33 cellular contexts compared by ENCODE assay signal in the genomic region with DNA sequence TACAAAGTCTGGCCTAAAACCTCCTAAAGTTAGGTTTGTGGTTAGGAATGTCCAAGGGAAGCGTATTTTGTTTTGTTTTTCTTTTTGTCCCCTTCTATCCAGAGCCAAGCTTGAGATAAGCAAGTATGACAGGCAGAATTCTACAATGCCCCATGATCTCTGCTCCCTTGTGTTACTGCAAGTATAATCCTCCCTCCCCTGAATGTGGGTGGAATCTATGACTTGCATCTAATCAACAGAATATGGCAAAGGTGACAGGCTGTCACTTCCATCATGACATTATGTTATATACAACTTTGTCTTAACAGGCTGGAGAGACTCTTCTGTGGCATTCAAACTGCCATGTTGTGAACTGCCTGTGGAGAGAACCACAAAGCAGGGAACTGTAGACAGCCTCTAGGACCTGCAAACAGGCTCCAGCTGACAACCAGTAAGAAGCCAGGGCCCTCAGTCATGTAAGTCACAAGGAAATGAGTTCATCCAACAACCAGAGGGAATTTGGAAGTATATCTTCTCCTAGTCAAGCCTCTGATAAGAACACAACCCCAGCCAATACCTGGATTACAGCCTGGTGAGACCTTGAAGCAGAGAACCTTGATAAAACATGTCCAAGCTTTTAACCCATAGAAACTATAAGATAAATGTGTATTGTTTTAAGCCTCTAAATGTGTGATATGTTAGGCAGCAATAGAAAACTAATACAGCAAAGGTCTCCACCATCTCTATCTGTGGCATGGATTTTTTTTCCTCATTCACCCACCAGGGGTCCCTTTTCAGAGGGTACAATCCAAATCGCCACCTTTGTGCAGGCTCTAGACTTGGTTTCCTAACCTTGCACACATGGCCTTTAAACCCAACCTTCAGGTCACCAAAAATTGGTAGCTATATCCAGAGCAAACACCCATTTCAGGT. TPM values are rescaled to one million over a fixed set of nuclear protein-coding genes. Genes with fewer than 3 reads are reported as not detected.
DNase-seq lines count a peak whose midpoint lies in the region; ATAC-seq, FAIRE-seq and TF ChIP-seq lines count a peak whose summit lies in the region.
"Had no signal": no experiment of that assay in that cellular context is flagged by ENCODE, and none has a peak within 500 bp of the region (broad histone marks: within the 10 kb centered on the region; RNA-seq: fewer than 3 reads in every experiment).

No MANE protein-coding gene starts in this region.

- FAIRE-seq in pancreas (lab: Jason Lieb, UNC) = no peak
- FAIRE-seq: HTR-8/SVneo had no signal

- POLR2A ChIA-PET in PC-3 (lab: Charles Lee; ENCODE audit: unreplicated experiment) = no interaction called here

- no TSS peak for BruUV-seq in PC-3 (replicated peaks; lab: Mats Ljungman, UMichigan)

- H3K27me3 ChIP-seq in heart right ventricle = no peaks in the 10 kb centered on the region
- H3K27me3 ChIP-seq in pancreas = no peaks in the 10 kb centered on the region
- no peaks in the 10 kb centered on the region for H3K27me3 ChIP-seq in PC-3 (ENCODE audit: low read length)
- no peaks in the 10 kb centered on the region for H3K27me3 ChIP-seq in ovary
- H3K27me3 ChIP-seq: ascending aorta, BLaER1, sigmoid colon, thyroid gland had no signal

- no peaks in the 10 kb centered on the region for H3F3A ChIP-seq in PC-3 (ENCODE audit: low read length, unreplicated experiment)

- no peaks in the 10 kb centered on the region for H3K36me3 Mint-ChIP-seq in HFFc6 (ENCODE audit: low read depth)
- H3K36me3 Mint-ChIP-seq in chondrocyte (ENCODE audit: low read depth) = peaks cover 4% of the 10 kb centered on the region

- H3K4me3 Mint-ChIP-seq in HFFc6 (no peak overlapping the region), chondrocyte (ENCODE audit: unreplicated experiment) (no peak overlapping the region)
- H3K4me3 Mint-ChIP-seq: activated naive CD4-positive, alpha-beta T cell treated with anti-CD3 and anti-CD28 coated beads, Interleukin-2, amount 10 ng/mL, durations not matched to agents 7 days and 5 days; activated T-helper 1 cell treated with anti-CD3 and anti-CD28 coated beads, Interleukin-12 subunit alpha, Interleukin-12 subunit beta, Interleukin-2, Interleukin-4 antibody, amounts not matched to agents 30 ng/mL and 10 ng/mL and 1 ng/mL, durations not matched to agents 14 hours and 24 hours and 36 hours; nephron progenitor cell; stimulated activated naive CD8-positive, alpha-beta T cell treated with anti-CD3 and anti-CD28 coated beads, Interleukin-15, Interleukin-2, amounts not matched to agents 100 ng/mL and 50 ng/mL, for 24 hours had no signal

- H3K9me3 ChIP-seq in heart right ventricle (no peaks in the 10 kb centered on the region), pancreas (no peaks in the 10 kb centered on the region), PC-3 (ENCODE audit: low read length) (no peaks in the 10 kb centered on the region), ovary (no peaks in the 10 kb centered on the region)
- H3K9me3 ChIP-seq: ascending aorta, BLaER1, mucosa of descending colon, sigmoid colon, SK-N-SH, thyroid gland had no signal

- TF ChIP-seq CTCF in heart right ventricle (IDR thresholded peaks at IDR 0.05) (no peak), HFFc6 (IDR thresholded peaks at IDR 0.05) (peak; percentile 33; the same call in 1 of the 2 replicates), chondrocyte (IDR thresholded peaks at IDR 0.05) (peak; percentile 18), pancreas (IDR thresholded peaks at IDR 0.05) (no peak), PC-3 (conservative IDR thresholded peaks at IDR 0.05; ENCODE audit: low read depth, low read length) (no peak), ovary (IDR thresholded peaks at IDR 0.05) (no peak)

- H3K4me3 ChIP-seq in heart right ventricle = no peak overlapping the region
- H3K4me3 ChIP-seq in pancreas = no peak overlapping the region
- no peak overlapping the region for H3K4me3 ChIP-seq in PC-3 (ENCODE audit: low read length)
- no peak overlapping the region for H3K4me3 ChIP-seq in ovary
- H3K4me3 ChIP-seq: ascending aorta, BLaER1, mucosa of descending colon, sigmoid colon, thyroid gland had no signal

- CTCF ChIA-PET in PC-3 (lab: Charles Lee) = interaction anchor here (1.0 kb wide), 1 partner anchor 14 kb away, joined by 3 read pairs; no protein-coding TSS in a partner anchor

- TF ChIP-seq POLR2A in ovary (IDR thresholded peaks at IDR 0.05) = no peak

- H3K27me3 Mint-ChIP-seq in HFFc6 (ENCODE audit: insufficient read depth) (no peaks in the 10 kb centered on the region), chondrocyte (ENCODE audit: low read depth) (no peaks in the 10 kb centered on the region)
- H3K27me3 Mint-ChIP-seq: activated naive CD4-positive, alpha-beta T cell treated with anti-CD3 and anti-CD28 coated beads, Interleukin-2, amount 10 ng/mL, durations not matched to agents 7 days and 5 days; stimulated activated naive CD8-positive, alpha-beta T cell treated with anti-CD3 and anti-CD28 coated beads, Interleukin-15, Interleukin-2, amounts not matched to agents 100 ng/mL and 50 ng/mL, for 24 hours had no signal

- H3K9me3 Mint-ChIP-seq in HFFc6 = no peaks in the 10 kb centered on the region
- H3K9me3 Mint-ChIP-seq in chondrocyte (ENCODE audit: low read depth) = no peaks in the 10 kb centered on the region
- H3K9me3 Mint-ChIP-seq: activated naive CD4-positive, alpha-beta T cell treated with anti-CD3 and anti-CD28 coated beads, Interleukin-2, amount 10 ng/mL, durations not matched to agents 7 days and 5 days; activated T-helper 1 cell treated with anti-CD3 and anti-CD28 coated beads, Interleukin-12 subunit alpha, Interleukin-12 subunit beta, Interleukin-2, Interleukin-4 antibody, amounts not matched to agents 30 ng/mL and 10 ng/mL and 1 ng/mL, durations not matched to agents 14 hours and 24 hours and 36 hours; nephron progenitor cell; stimulated activated naive CD8-positive, alpha-beta T cell treated with anti-CD3 and anti-CD28 coated beads, Interleukin-15, Interleukin-2, amounts not matched to agents 100 ng/mL and 50 ng/mL, for 24 hours had no signal

- H3K4me1 ChIP-seq in heart right ventricle (peaks cover 0 to 37% (median 7%) of the 10 kb centered on the region in 9 donors), pancreas (peaks cover 0 to 13% (median 11%) of the 10 kb centered on the region in 3 donors), PC-3 (ENCODE audit: insufficient read depth, low read length) (no peaks in the 10 kb centered on the region; the same call in 1 of the 2 replicates), ovary (ENCODE audit: insufficient read depth) (no peaks in the 10 kb centered on the region)
- H3K4me1 ChIP-seq: ascending aorta, thyroid gland had no signal

- 72 to 83% methylated on average over 2 of the region's 2 CpGs for WGBS in heart right ventricle, 2 donors
- WGBS in pancreas, 2 donors = 73 to 87% methylated on average over 2 of the region's 2 CpGs
- WGBS in ovary, 3 donors = 86 to 91% (median 89%) methylated on average over 2 of the region's 2 CpGs

- H3K9ac ChIP-seq in PC-3 (ENCODE audit: low read length) = no peak overlapping the region
- H3K9ac ChIP-seq: BLaER1, SK-N-SH had no signal

- H3K79me2 ChIP-seq in PC-3 (ENCODE audit: low read length) = no peaks in the 10 kb centered on the region

- H3K27ac Mint-ChIP-seq in HFFc6 = no peak overlapping the region
- H3K27ac Mint-ChIP-seq in chondrocyte (ENCODE audit: unreplicated experiment) = no peak overlapping the region
- H3K27ac Mint-ChIP-seq: activated naive CD4-positive, alpha-beta T cell treated with anti-CD3 and anti-CD28 coated beads, Interleukin-2, amount 10 ng/mL, durations not matched to agents 7 days and 5 days; activated T-helper 1 cell treated with anti-CD3 and anti-CD28 coated beads, Interleukin-12 subunit alpha, Interleukin-12 subunit beta, Interleukin-2, Interleukin-4 antibody, amounts not matched to agents 30 ng/mL and 10 ng/mL and 1 ng/mL, durations not matched to agents 14 hours and 24 hours and 36 hours; nephron progenitor cell had no signal

- intact Hi-C loops in heart right ventricle (cut with DNase I) (no loop called here), Right ventricle myocardium superior (cut with DNase I) (no loop called here), pancreas (cut with DNase I) (no loop called here), PC-3 (cut with micrococcal nuclease) (no loop called here), ovary (cut with DNase I) (no loop called here)

- H3K9me2 ChIP-seq in PC-3 (replicated peaks; ENCODE audit: low read length) = no peaks in the 10 kb centered on the region
- H3K9me2 ChIP-seq: SK-N-SH had no signal

- H3K36me3 ChIP-seq in heart right ventricle (peaks cover 0 to 95% (median 21%) of the 10 kb centered on the region in 9 donors), pancreas (no peaks in the 10 kb centered on the region), PC-3 (ENCODE audit: low read depth, low read length) (peaks cover 15% of the 10 kb centered on the region), ovary (no peaks in the 10 kb centered on the region)

- H3K4me1 Mint-ChIP-seq in HFFc6 (ENCODE audit: low read depth) = peaks cover 5% of the 10 kb centered on the region
- peaks cover 4% of the 10 kb centered on the region for H3K4me1 Mint-ChIP-seq in chondrocyte (ENCODE audit: low read depth)
- H3K4me1 Mint-ChIP-seq: nephron progenitor cell had no signal

- H3K4me2 ChIP-seq in PC-3 (ENCODE audit: low read length) = no peak overlapping the region
- H3K4me2 ChIP-seq: BLaER1, SK-N-SH had no signal

- no peak overlapping the region for H2AFZ ChIP-seq in PC-3 (ENCODE audit: low read length)

- peak overlapping the region in 7 of 10 donors; percentile 16 to 68 (median 41) for H3K27ac ChIP-seq in heart right ventricle
- H3K27ac ChIP-seq in pancreas = peak overlapping the region in 1 of 4 donors; percentile 19
- H3K27ac ChIP-seq in PC-3 (ENCODE audit: low read length) = no peak overlapping the region
- H3K27ac ChIP-seq in ovary = no peak overlapping the region
- H3K27ac ChIP-seq: ascending aorta, BLaER1, epithelial cell of prostate, sigmoid colon, thyroid gland had no signal

- ATAC-seq in heart right ventricle (peak in 4 of 8 donors; percentile 24 to 58 (median 36)), Right ventricle myocardium superior (ENCODE audit: poor library complexity) (no peak), pancreas (peak; percentile 12 to 71 (median 53)), PC-3 (no peak)
- ATAC-seq: mucosa of descending colon had no signal

- DNase-seq in heart right ventricle (no peak), Right ventricle myocardium superior (no peak), HFFc6 (no peak), chondrocyte (ENCODE audit: low spot score) (no peak), pancreas (no peak), PC-3 (no peak), ovary (no peak)
- no peak for DNase-seq in stimulated activated CD4-positive, alpha-beta T cell treated with anti-CD3 and anti-CD28 coated beads, Interleukin-4, amount 100 ng/mL, for 24 hours
- DNase-seq: ACHN; activated CD4-positive, alpha-beta T cell treated with anti-CD3 and anti-CD28 coated beads for 4 hours; activated naive CD4-positive, alpha-beta T cell treated with anti-CD3 and anti-CD28 coated beads, Interleukin-2, amount 10 ng/mL, durations not matched to agents 7 days and 5 days; Calu3; central memory CD4-positive, alpha-beta T cell; EL; foreskin fibroblast; hippocampal formation; mucosa of descending colon; MV-4-11; NCI-H1694; NCI-H2171; nephron progenitor cell; RPMI8226; sigmoid colon; SK-N-SH; thyroid gland had no signal

- TF ChIP-seq EP300 in ovary (IDR thresholded peaks at IDR 0.05) = no peak

- H4K20me1 ChIP-seq in PC-3 (ENCODE audit: low read length) = no peaks in the 10 kb centered on the region
- H4K20me1 ChIP-seq: BLaER1 had no signal

RNA-seq across cellular contexts. Expression of gene C1orf162, which starts 5.7 kb away (rescaled TPM):
- total RNA-seq in heart right ventricle = 10 to 100 TPM in 3 of 10 donors, 1 to 10 TPM in 7; 1.5 to 23.8 (median 3.4) TPM
- polyA plus RNA-seq in heart right ventricle = 10 to 100 TPM; 11.6 to 21.6 TPM
- 5.6 TPM for total RNA-seq in Right ventricle myocardium superior
- total RNA-seq in HFFc6 (2021; fragmentation: NEBNext Ultra II Directional; extraction: Animal tissue kit (Norgen Biotek cat#: 25700)) = under 1 TPM in 2 of 6 experiments, not detected in 4; 0.33 to 0.52 TPM
- total RNA-seq in chondrocyte = 0.17 to 0.34 TPM in 2 of 3 replicates, not detected in the other
- 1 to 10 TPM; 1.4 to 9.0 (median 2.0) TPM for total RNA-seq in pancreas
- polyA plus RNA-seq in pancreas = 10 to 100 TPM in 1 of 2 donors, 1 to 10 TPM in 1; 9.0 to 14.6 TPM
- 1.4 TPM in 1 of 2 replicates, not detected in the other for total RNA-seq in PC-3 (2014; rRNA removed)
- total RNA-seq in ovary = 10 to 100 TPM in 4 of 7 donors, 1 to 10 TPM in 3; 5.4 to 20.0 (median 11.0) TPM
- 10 to 100 TPM in 1 of 2 donors, 1 to 10 TPM in 1; 8.6 to 41.8 TPM for polyA plus RNA-seq in ovary
- total RNA-seq: H4 had no signal

RNA-seq across cellular contexts. Expression of gene ATP5PB, which starts 18.8 kb away (rescaled TPM):
- 100 to 1,000 TPM; 566 to 899 (median 797) TPM for total RNA-seq in heart right ventricle
- polyA plus RNA-seq in heart right ventricle = 100 to 1,000 TPM; 146 to 661 TPM
- total RNA-seq in Right ventricle myocardium superior = 680 TPM
- total RNA-seq in HFFc6 (2021; fragmentation: NEBNext Ultra II Directional; extraction: Animal tissue kit (Norgen Biotek cat#: 25700)) = 100 to 1,000 TPM; 253 to 293 (median 285) TPM
- total RNA-seq in chondrocyte = 145 to 183 TPM (median 147 TPM) in 3 replicates
- total RNA-seq in pancreas = 100 to 1,000 TPM in 2 of 6 donors, 10 to 100 TPM in 4; 56.3 to 103 (median 89.2) TPM
- polyA plus RNA-seq in pancreas = 100 to 1,000 TPM in 1 of 2 donors, 10 to 100 TPM in 1; 71.5 to 138 TPM
- 448 and 612 TPM in 2 replicates for total RNA-seq in PC-3 (2014; rRNA removed)
- 100 to 1,000 TPM; 125 to 152 (median 136) TPM for total RNA-seq in ovary
- 100 to 1,000 TPM; 183 to 277 TPM for polyA plus RNA-seq in ovary

RNA-seq across cellular contexts. Expression of gene WDR77, which starts 19.0 kb away (rescaled TPM):
- total RNA-seq in heart right ventricle (10 to 100 TPM; 26.0 to 40.3 (median 35.3) TPM), Right ventricle myocardium superior (25.4 TPM), chondrocyte (19.2 to 25.9 TPM (median 19.5 TPM) in 3 replicates), pancreas (10 to 100 TPM in 2 of 6 donors, 1 to 10 TPM in 4; 4.8 to 13.9 (median 9.3) TPM), PC-3 (2014; rRNA removed) (62.1 and 67.9 TPM in 2 replicates), ovary (10 to 100 TPM; 14.5 to 68.4 (median 21.7) TPM)
- polyA plus RNA-seq in heart right ventricle (10 to 100 TPM; 21.4 to 55.8 TPM), pancreas (10 to 100 TPM; 10.6 to 15.2 TPM), ovary (10 to 100 TPM; 12.7 to 23.8 TPM)
- 10 to 100 TPM; 42.5 to 53.7 (median 47.7) TPM for total RNA-seq in HFFc6 (2021; fragmentation: NEBNext Ultra II Directional; extraction: Animal tissue kit (Norgen Biotek cat#: 25700))

RNA-seq across cellular contexts. Expression of gene ADORA3, which starts 35.4 kb away (rescaled TPM):
- 1 to 10 TPM in 5 of 10 donors, under 1 TPM in 3, not detected in 2; 0.17 to 4.7 (median 1.6) TPM for total RNA-seq in heart right ventricle
- polyA plus RNA-seq in heart right ventricle = 1 to 10 TPM; 1.9 TPM
- total RNA-seq in Right ventricle myocardium superior = 3.3 TPM
- total RNA-seq in HFFc6 (2021; fragmentation: NEBNext Ultra II Directional; extraction: Animal tissue kit (Norgen Biotek cat#: 25700)) = not detected
- not detected in 3 replicates for total RNA-seq in chondrocyte
- total RNA-seq in pancreas = 1 to 10 TPM in 3 of 6 donors, under 1 TPM in 3; 0.32 to 7.3 (median 1.1) TPM
- 1 to 10 TPM; 1.1 to 1.2 TPM for polyA plus RNA-seq in pancreas
- total RNA-seq in PC-3 (2014; rRNA removed) = not detected in 2 replicates
- 1 to 10 TPM; 1.4 to 7.2 (median 3.8) TPM for total RNA-seq in ovary
- 10 to 100 TPM in 1 of 2 donors, 1 to 10 TPM in 1; 2.4 to 11.1 TPM for polyA plus RNA-seq in ovary
- total RNA-seq: Calu3, H4 had no signal
- polyA plus RNA-seq: SK-N-SH had no signal

RNA-seq across cellular contexts. Expression of gene TMIGD3, which starts 35.4 kb away (rescaled TPM):
- 1 to 10 TPM in 3 of 10 donors, under 1 TPM in 2, not detected in 5; 0.43 to 6.2 (median 1.4) TPM for total RNA-seq in heart right ventricle
- 1 to 10 TPM in 1 of 2 donors, under 1 TPM in 1; 0.73 to 1.4 TPM for polyA plus RNA-seq in heart right ventricle
- total RNA-seq in Right ventricle myocardium superior = 0.89 TPM
- total RNA-seq in HFFc6 (2021; fragmentation: NEBNext Ultra II Directional; extraction: Animal tissue kit (Norgen Biotek cat#: 25700)) = not detected
- total RNA-seq in chondrocyte = not detected in 3 replicates
- 1 to 10 TPM in 2 of 6 donors, under 1 TPM in 2, not detected in 2; 0.25 to 3.7 (median 1.2) TPM for total RNA-seq in pancreas
- polyA plus RNA-seq in pancreas = 1 to 10 TPM in 1 of 2 donors, under 1 TPM in 1; 0.42 to 1.7 TPM
- not detected in 2 replicates for total RNA-seq in PC-3 (2014; rRNA removed)
- total RNA-seq in ovary = 1 to 10 TPM in 4 of 7 donors, under 1 TPM in 1, not detected in 2; 0.78 to 3.2 (median 2.6) TPM
- polyA plus RNA-seq in ovary = 1 to 10 TPM in 1 of 2 donors, under 1 TPM in 1; 0.87 to 2.6 TPM
- total RNA-seq: activated T-helper 1 cell treated with anti-CD3 and anti-CD28 coated beads, Interleukin-12 subunit alpha, Interleukin-12 subunit beta, Interleukin-2, Interleukin-4 antibody, amounts not matched to agents 30 ng/mL and 10 ng/mL and 1 ng/mL, durations not matched to agents 14 hours and 24 hours and 36 hours; Calu3; H4; T-helper 2 cell treated with Interferon-gamma antibody and Interleukin-4, amounts not matched to agents 100 ng/mL and 5 ng/mL, for 36 hours had no signal
- polyA plus RNA-seq: SK-N-SH had no signal

Comparison
In these comparisons a context has a peak if more than half of its experiments do, and no peak if none do; other contexts are left out.
1. ATAC-seq: peak in pancreas (4 of 4); none in Right ventricle myocardium superior (single experiment) and PC-3 (single experiment).
2. H3K27ac ChIP-seq: peak in heart right ventricle (7 of 10); none in PC-3 (single experiment) and ovary (0 of 2).
3. CTCF ChIP-seq: peak in HFFc6 (single experiment) and chondrocyte (single experiment); none in heart right ventricle (0 of 9), pancreas (0 of 4), PC-3 (single experiment) and ovary (0 of 3).